In genomic region chr4:138348055-138348454, GRCh38 we compare ENCODE assay signal across 11 cellular contexts.
DNase-seq lines count a peak whose midpoint lies in the region; ATAC-seq, FAIRE-seq and TF ChIP-seq lines count a peak whose summit lies in the region.
"Had no signal": no experiment of that assay in that cellular context is flagged by ENCODE, and none has a peak within 500 bp of the region (broad histone marks: within the 10 kb centered on the region; RNA-seq: fewer than 3 reads in every experiment).

No MANE protein-coding gene starts in this region.

- no peaks in the 10 kb centered on the region for H3K36me3 Mint-ChIP-seq in CD8-positive, alpha-beta memory T cell
- H3K36me3 Mint-ChIP-seq: CD4-positive, CD25-positive, alpha-beta regulatory T cell had no signal

- H3K4me3 Mint-ChIP-seq in CD8-positive, alpha-beta memory T cell = no peak overlapping the region
- H3K4me3 Mint-ChIP-seq: CD4-positive, CD25-positive, alpha-beta regulatory T cell had no signal

- H3K4me2 ChIP-seq in GM12878 (ENCODE audit: control insufficient read depth, insufficient read depth) (no peak overlapping the region), MM.1S (ENCODE audit: low read depth, low read length) (no peak overlapping the region)

- ATAC-seq in GM21447 (IDR thresholded peaks at IDR 0.05; ENCODE audit: unreplicated experiment) (peak; percentile 84), HG03460 (IDR thresholded peaks at IDR 0.05; ENCODE audit: unreplicated experiment) (peak; percentile 82), GM12878 (peak; percentile 74)

- in situ Hi-C loops in GM12878 (cut with MboI) = no loop called here

- no peaks in the 10 kb centered on the region for H3K9me2 ChIP-seq in MM.1S (replicated peaks; ENCODE audit: insufficient read depth, low read length)

- peaks cover 2% of the 10 kb centered on the region; the same call in 2 of the 3 replicates for H3K9me3 ChIP-seq in GM12878 (replicated peaks; ENCODE audit: control insufficient read depth, insufficient read depth, low read length)
- no peaks in the 10 kb centered on the region for H3K9me3 ChIP-seq in MM.1S (replicated peaks; ENCODE audit: insufficient read depth, low read length)
- H3K9me3 ChIP-seq in CD8-positive, alpha-beta memory T cell (ENCODE audit: low read length) = no peaks in the 10 kb centered on the region

- TF ChIP-seq RAD21 in GM12878 (IDR thresholded peaks at IDR 0.05; ENCODE audit: insufficient read depth, low read depth, low read length) = no peak

- RAD21 ChIA-PET in GM12878 (lab: Charles Lee; ENCODE audit: unreplicated experiment) = interaction anchor here (1.6 kb wide), 1 partner anchor 45 kb away, joined by 8 read pairs; no protein-coding TSS in a partner anchor

- no peaks in the 10 kb centered on the region for H3K79me2 ChIP-seq in GM12878 (ENCODE audit: control insufficient read depth, insufficient read depth, low read length)
- no peaks in the 10 kb centered on the region for H3K79me2 ChIP-seq in MM.1S (ENCODE audit: low read length)

- H4K20me1 ChIP-seq in GM12878 (ENCODE audit: control insufficient read depth, insufficient read depth) (no peaks in the 10 kb centered on the region), MM.1S (ENCODE audit: insufficient read depth, low read length) (no peaks in the 10 kb centered on the region)

- no peaks in the 10 kb centered on the region for H3F3A ChIP-seq in MM.1S (ENCODE audit: insufficient read depth, low read length)

- H3K27ac Mint-ChIP-seq in CD8-positive, alpha-beta memory T cell = no peak overlapping the region
- H3K27ac Mint-ChIP-seq: CD4-positive, CD25-positive, alpha-beta regulatory T cell had no signal

- H3K9ac ChIP-seq in GM12878 (ENCODE audit: control insufficient read depth, insufficient read depth, low read length) (no peak overlapping the region), MM.1S (ENCODE audit: low read length) (no peak overlapping the region)

- no peaks in the 10 kb centered on the region for H3K36me3 ChIP-seq in GM12878 (ENCODE audit: control insufficient read depth in 2 of 2, insufficient read depth in 2 of 2, low read length in 1 of 2)
- H3K36me3 ChIP-seq in MM.1S (replicated peaks; ENCODE audit: insufficient read depth, low read length) = no peaks in the 10 kb centered on the region
- H3K36me3 ChIP-seq in CD8-positive, alpha-beta memory T cell (ENCODE audit: insufficient read depth, low read length) = no peaks in the 10 kb centered on the region

- no peaks in the 10 kb centered on the region for H3K27me3 ChIP-seq in GM12878 (replicated peaks in 1 of 2; ENCODE audit: control insufficient read depth in 2 of 2, insufficient read depth in 2 of 2, low read length in 1 of 2)
- no peaks in the 10 kb centered on the region for H3K27me3 ChIP-seq in MM.1S (replicated peaks; ENCODE audit: insufficient read depth, low read length)
- H3K27me3 ChIP-seq in CD8-positive, alpha-beta memory T cell (ENCODE audit: insufficient read depth, low read length, poor library complexity, severe bottlenecking) = no peaks in the 10 kb centered on the region

- POLR2A ChIA-PET in GM12878 (lab: Charles Lee) = no interaction called here
- POLR2A ChIA-PET in CD8-positive, alpha-beta memory T cell (lab: Charles Lee) = no interaction called here

- intact Hi-C loops in GM12878 (cut with micrococcal nuclease; ENCODE audit: unreplicated experiment) = loop anchor here (2.0 kb wide), 1 partner anchor 45 kb away; no protein-coding TSS in a partner anchor

- H2AFZ ChIP-seq in GM12878 (ENCODE audit: control insufficient read depth, low read depth, low read length) = peak overlapping the region; percentile 23
- H2AFZ ChIP-seq in MM.1S (ENCODE audit: low read length) = no peak overlapping the region

- 3% methylated on average over 3 of the region's 3 CpGs for WGBS in GM12878 (ENCODE audit: insufficient coverage, insufficient replicate concordance, low lambda C conversion rate, missing lambda C conversion rate)

- TF ChIP-seq POLR2A in GM12878 (IDR thresholded peaks at IDR 0.05; ENCODE audit: low read depth, low read length) = no peak

- peak in 1 of 2 experiments; percentile 41; a peak in 1 of 4 replicates for TF ChIP-seq EP300 in GM12878 (IDR thresholded peaks at IDR 0.05; ENCODE audit: borderline replicate concordance in 1 of 2, control insufficient read depth in 1 of 2, low read depth in 2 of 2, low read length in 2 of 2)

- CTCF ChIA-PET in GM12878 (lab: Yijun Ruan, JAX) = interaction anchor here (0.8 to 1.1 kb wide), 2 partner anchors 23 to 75 kb away, joined by 3 read pairs; no protein-coding TSS in a partner anchor
- CTCF ChIA-PET in CD8-positive, alpha-beta memory T cell (lab: Charles Lee) = no interaction called here

- H3K4me3 ChIP-seq in GM12878 = no peak overlapping the region
- H3K4me3 ChIP-seq in MM.1S (ENCODE audit: low read length) = no peak overlapping the region
- no peak overlapping the region for H3K4me3 ChIP-seq in CD8-positive, alpha-beta memory T cell (ENCODE audit: low read length)

- no peak overlapping the region for H3K27ac ChIP-seq in GM12878 (ENCODE audit: control insufficient read depth, insufficient read depth)
- H3K27ac ChIP-seq in MM.1S (ENCODE audit: low read length) = no peak overlapping the region
- H3K27ac ChIP-seq in CD8-positive, alpha-beta memory T cell (ENCODE audit: low read depth, low read length) = no peak overlapping the region

- DNase-seq in CD1c-positive myeloid dendritic cell (ENCODE audit: extremely low spot score) (peak; percentile 45), GM12878 (ENCODE audit: low read depth, low spot score) (peak; percentile 32), MM.1S (no peak), amniotic stem cell (lab: John Stamatoyannopoulos, UW) (no peak), cerebellum (ENCODE audit: low spot score) (no peak)
- no peak for DNase-seq in CD8-positive, alpha-beta memory T cell
- DNase-seq: activated gamma-delta T cell; CD4-positive, CD25-positive, alpha-beta regulatory T cell; NCI-H510A had no signal

- BruUV-seq in GM12878 (replicated peaks; lab: Mats Ljungman, UMichigan) = no TSS peak

- H3K27me3 Mint-ChIP-seq in CD8-positive, alpha-beta memory T cell = peaks cover 0 to 1% of the 10 kb centered on the region in 2 donors
- H3K27me3 Mint-ChIP-seq: CD4-positive, CD25-positive, alpha-beta regulatory T cell had no signal

- H3K4me1 Mint-ChIP-seq in CD8-positive, alpha-beta memory T cell = no peaks in the 10 kb centered on the region

- SMC1A ChIA-PET in GM12878 (lab: Charles Lee; ENCODE audit: uncharacterized antibody, unreplicated experiment) = interaction anchor here (1.2 to 1.9 kb wide), 4 partner anchors 19 to 95 kb away, joined by 3 to 5 read pairs (median 4); no protein-coding TSS in a partner anchor

- no peak for FAIRE-seq in GM12878 (lab: Jason Lieb, UNC)

- TF ChIP-seq CTCF in GM12878 (IDR thresholded peaks at IDR 0.05 in 2 of 3, conservative IDR thresholded peaks at IDR 0.05 in 1 of 3; ENCODE audit: control insufficient read depth in 2 of 3, extremely low read depth in 1 of 3, insufficient read depth in 1 of 3, low read depth in 3 of 3, low read length in 3 of 3) = no peak
- TF ChIP-seq CTCF in MM.1S (IDR thresholded peaks at IDR 0.05; ENCODE audit: low read length) = no peak

- peaks cover 0 to 5% (median 0%) of the 10 kb centered on the region in 5 donors for H3K9me3 Mint-ChIP-seq in CD8-positive, alpha-beta memory T cell

- H3K4me1 ChIP-seq in GM12878 (ENCODE audit: control insufficient read depth, insufficient read depth, low read length) (peaks cover 4% of the 10 kb centered on the region; the same call in 1 of the 2 replicates), MM.1S (ENCODE audit: low read length) (no peaks in the 10 kb centered on the region)
- no peaks in the 10 kb centered on the region for H3K4me1 ChIP-seq in CD8-positive, alpha-beta memory T cell (ENCODE audit: insufficient read depth, low read length)

TF ChIP-seq in GM12878, 131 proteins besides CTCF, POLR2A, EP300 and RAD21 (continues in another document):
- TF ChIP-seq ZZZ3 (IDR thresholded peaks at IDR 0.05; ENCODE audit: control insufficient read depth, insufficient read length, low read depth) (no peak), POU2F2 (IDR thresholded peaks at IDR 0.05; ENCODE audit: borderline replicate concordance, low read depth, low read length) (no peak), CHD4 (IDR thresholded peaks at IDR 0.05) (no peak), YY1 (IDR thresholded peaks at IDR 0.05; ENCODE audit: low read depth, low read length) (no peak), BCL11A (IDR thresholded peaks at IDR 0.05; ENCODE audit: low read depth, low read length) (peak; percentile 25; the same call in 1 of the 2 replicates), RELA (IDR thresholded peaks at IDR 0.05; ENCODE audit: borderline replicate concordance, partially characterized antibody) (no peak), FOXM1 (IDR thresholded peaks at IDR 0.05; ENCODE audit: low read depth, low read length) (no peak), YBX1 (IDR thresholded peaks at IDR 0.05) (no peak), IKZF1 (conservative IDR thresholded peaks at IDR 0.05) (peak; percentile 24; the same call in 1 of the 2 replicates), RUNX3 (IDR thresholded peaks at IDR 0.05; ENCODE audit: low read length) (peak; percentile 32; the same call in 1 of the 2 replicates), LARP7 (IDR thresholded peaks at IDR 0.05) (no peak), ZBTB4 (CRISPR knock-in tag; IDR thresholded peaks at IDR 0.05) (no peak), BRCA1 (IDR thresholded peaks at IDR 0.05; ENCODE audit: low read depth, low read length) (no peak)

Comparison
In these comparisons a context has a peak if more than half of its experiments do, and no peak if none do; other contexts are left out.
1. DNase-seq: peak in CD1c-positive myeloid dendritic cell (single experiment) and GM12878 (single experiment); none in MM.1S (single experiment), CD8-positive, alpha-beta memory T cell (0 of 5), amniotic stem cell (single experiment) and cerebellum (single experiment).
2. Peak in every context shown above with its lines, with median percentiles within 50 percentile points of each other: ATAC-seq.